15 cellular contexts compared by ENCODE assay signal in genomic region chr19:35408284-35409171, GRCh38. TPM values are rescaled to one million over a fixed set of nuclear protein-coding genes. Genes with fewer than 3 reads are reported as not detected.
A peak's percentile ranks its signal among the peaks of the same experiment; 100 is the strongest.
DNase-seq lines count a peak whose midpoint lies in the region; ATAC-seq and TF ChIP-seq lines count a peak whose summit lies in the region.
"Had no signal": no experiment of that assay in that cellular context is flagged by ENCODE, and none has a peak within 500 bp of the region (broad histone marks: within the 10 kb centered on the region; RNA-seq: fewer than 3 reads in every experiment).

No MANE protein-coding gene starts in this region.

- H3K27ac ChIP-seq in CD8-positive, alpha-beta memory T cell (ENCODE audit: low read depth, low read length) = no peak overlapping the region

- peak; percentile 69 for ATAC-seq in GM18907 (IDR thresholded peaks at IDR 0.05; ENCODE audit: unreplicated experiment)
- ATAC-seq in GM21737 (IDR thresholded peaks at IDR 0.05; ENCODE audit: unreplicated experiment) = peak; percentile 66
- peak; percentile 68 for ATAC-seq in HG03460 (IDR thresholded peaks at IDR 0.05; ENCODE audit: unreplicated experiment)
- ATAC-seq in stimulated activated naive B cell treated with anti-CD40 and anti-IgM and Interleukin-4, amounts not matched to agents 10 μg/mL and 1 μg/mL and 100 μg/mL, for 72 hours (replicated peaks) = peak; percentile 92 to 96
- ATAC-seq: right cardiac atrium had no signal

- peak overlapping the region in 1 of 2 donors; percentile 44 for H3K4me3 Mint-ChIP-seq in stimulated activated naive B cell treated with anti-CD40 and anti-IgM and Interleukin-4, amounts not matched to agents 10 μg/mL and 1 μg/mL and 100 μg/mL, for 72 hours
- no peak overlapping the region for H3K4me3 Mint-ChIP-seq in CD8-positive, alpha-beta memory T cell

- POLR2A ChIA-PET in HEK293T (lab: Yijun Ruan, JAX) = interaction anchor here (0.8 kb wide), 1 partner anchor 102 kb away, joined by 3 read pairs; no protein-coding TSS in a partner anchor
- POLR2A ChIA-PET in CD8-positive, alpha-beta memory T cell (lab: Charles Lee) = no interaction called here

- H3K4me3 ChIP-seq in CD8-positive, alpha-beta memory T cell (ENCODE audit: low read length) = no peak overlapping the region

- peaks cover 19 to 41% of the 10 kb centered on the region in 2 donors for H3K4me1 Mint-ChIP-seq in stimulated activated naive B cell treated with anti-CD40 and anti-IgM and Interleukin-4, amounts not matched to agents 10 μg/mL and 1 μg/mL and 100 μg/mL, for 72 hours
- no peaks in the 10 kb centered on the region for H3K4me1 Mint-ChIP-seq in CD8-positive, alpha-beta memory T cell

- H3K36me3 ChIP-seq in CD8-positive, alpha-beta memory T cell (ENCODE audit: insufficient read depth, low read length) = no peaks in the 10 kb centered on the region

- H3K9me3 Mint-ChIP-seq in stimulated activated naive B cell treated with anti-CD40 and anti-IgM and Interleukin-4, amounts not matched to agents 10 μg/mL and 1 μg/mL and 100 μg/mL, for 72 hours = no peaks in the 10 kb centered on the region
- H3K9me3 Mint-ChIP-seq in CD8-positive, alpha-beta memory T cell = no peaks in the 10 kb centered on the region

- H3K27me3 Mint-ChIP-seq in stimulated activated naive B cell treated with anti-CD40 and anti-IgM and Interleukin-4, amounts not matched to agents 10 μg/mL and 1 μg/mL and 100 μg/mL, for 72 hours = peaks cover 0 to 10% of the 10 kb centered on the region in 2 donors
- peaks cover 5 to 8% of the 10 kb centered on the region in 2 donors for H3K27me3 Mint-ChIP-seq in CD8-positive, alpha-beta memory T cell

- CTCF ChIA-PET in HEK293T (lab: Yijun Ruan, JAX) = interaction anchor here (0.6 kb wide), 1 partner anchor 9 kb away, joined by 3 read pairs; no protein-coding TSS in a partner anchor
- CTCF ChIA-PET in CD8-positive, alpha-beta memory T cell (lab: Charles Lee) = interaction anchor here (0.5 kb wide), 1 partner anchor 601 kb away, joined by 3 read pairs; no protein-coding TSS in a partner anchor

- H3K9me3 ChIP-seq in CD8-positive, alpha-beta memory T cell (ENCODE audit: low read length) = no peaks in the 10 kb centered on the region

- no peaks in the 10 kb centered on the region for H3K36me3 Mint-ChIP-seq in stimulated activated naive B cell treated with anti-CD40 and anti-IgM and Interleukin-4, amounts not matched to agents 10 μg/mL and 1 μg/mL and 100 μg/mL, for 72 hours
- peaks cover 0 to 3% (median 0%) of the 10 kb centered on the region in 3 donors for H3K36me3 Mint-ChIP-seq in CD8-positive, alpha-beta memory T cell

- no peaks in the 10 kb centered on the region for H3K4me1 ChIP-seq in CD8-positive, alpha-beta memory T cell (ENCODE audit: insufficient read depth, low read length)

- DNase-seq in stimulated activated naive B cell treated with anti-CD40 and anti-IgM and Interleukin-4, amounts not matched to agents 10 μg/mL and 1 μg/mL and 100 μg/mL, for 72 hours = peak; percentile 32
- DNase-seq in NCI-H1417 treated with DMSO at 0.1 percent for 48 hours (lab: John Stamatoyannopoulos, UW) (no peak), HEK293T (ENCODE audit: extremely low spot score) (no peak)
- DNase-seq in CD8-positive, alpha-beta memory T cell = no peak
- DNase-seq: activated T-cell treated with anti-CD3 and anti-CD28 coated beads, Interleukin-2, amount 50 U/mL, for 48 hours; Calu3; foreskin melanocyte; NCI-H1105; NCI-H524 treated with DMSO at 0.1 percent for 48 hours; right cardiac atrium had no signal

- H3K27me3 ChIP-seq in CD8-positive, alpha-beta memory T cell (ENCODE audit: insufficient read depth, low read length, poor library complexity, severe bottlenecking) = peaks cover 3% of the 10 kb centered on the region

- H3K27ac Mint-ChIP-seq in stimulated activated naive B cell treated with anti-CD40 and anti-IgM and Interleukin-4, amounts not matched to agents 10 μg/mL and 1 μg/mL and 100 μg/mL, for 72 hours = peak overlapping the region; percentile 11
- H3K27ac Mint-ChIP-seq in CD8-positive, alpha-beta memory T cell = no peak overlapping the region

TF ChIP-seq in HEK293T, 16 proteins besides CTCF, POLR2A, EP300 and RAD21:
- no peak for TF ChIP-seq ELF4 (IDR thresholded peaks at IDR 0.05)
- no peak for TF ChIP-seq SP1 (IDR thresholded peaks at IDR 0.05)
- TF ChIP-seq LEF1 (IDR thresholded peaks at IDR 0.05; ENCODE audit: borderline replicate concordance) = no peak
- TF ChIP-seq, protein P1, sequence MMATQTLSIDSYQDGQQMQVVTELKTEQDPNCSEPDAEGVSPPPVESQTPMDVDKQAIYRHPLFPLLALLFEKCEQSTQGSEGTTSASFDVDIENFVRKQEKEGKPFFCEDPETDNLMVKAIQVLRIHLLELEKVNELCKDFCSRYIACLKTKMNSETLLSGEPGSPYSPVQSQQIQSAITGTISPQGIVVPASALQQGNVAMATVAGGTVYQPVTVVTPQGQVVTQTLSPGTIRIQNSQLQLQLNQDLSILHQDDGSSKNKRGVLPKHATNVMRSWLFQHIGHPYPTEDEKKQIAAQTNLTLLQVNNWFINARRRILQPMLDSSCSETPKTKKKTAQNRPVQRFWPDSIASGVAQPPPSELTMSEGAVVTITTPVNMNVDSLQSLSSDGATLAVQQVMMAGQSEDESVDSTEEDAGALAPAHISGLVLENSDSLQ (IDR thresholded peaks at IDR 0.05) = no peak
- no peak for TF ChIP-seq NFRKB (IDR thresholded peaks at IDR 0.05)
- TF ChIP-seq TARDBP (IDR thresholded peaks at IDR 0.05) = no peak
- TF ChIP-seq HDGF (IDR thresholded peaks at IDR 0.05; ENCODE audit: borderline replicate concordance) = no peak
- no peak for TF ChIP-seq SUZ12 (IDR thresholded peaks at IDR 0.05)
- no peak for TF ChIP-seq ARNT (IDR thresholded peaks at IDR 0.05)
- no peak for TF ChIP-seq CTBP1 (IDR thresholded peaks at IDR 0.05; ENCODE audit: borderline replicate concordance)
- TF ChIP-seq FOXA1 (IDR thresholded peaks at IDR 0.05) = no peak
- no peak for TF ChIP-seq BHLHE40 (IDR thresholded peaks at IDR 0.05; ENCODE audit: borderline replicate concordance)
- no peak for TF ChIP-seq ZNF384 (IDR thresholded peaks at IDR 0.05)
- no peak for TF ChIP-seq FOXK2 (IDR thresholded peaks at IDR 0.05)
- no peak for TF ChIP-seq FOXM1 (IDR thresholded peaks at IDR 0.05; ENCODE audit: borderline replicate concordance)
- TF ChIP-seq L3MBTL2 (conservative IDR thresholded peaks at IDR 0.05) = no peak

RNA-seq across cellular contexts. Expression of gene GPR42, which starts 37.7 kb away (rescaled TPM):
- total RNA-seq in CD8-positive, alpha-beta memory T cell = not detected
- not detected for polyA plus RNA-seq in CD8-positive, alpha-beta memory T cell
- total RNA-seq: astrocyte, Calu3, right cardiac atrium had no signal
- polyA plus RNA-seq: keratinocyte, right cardiac atrium had no signal

RNA-seq across cellular contexts. Expression of gene FFAR2, which starts 39.5 kb away (rescaled TPM):
- total RNA-seq in CD8-positive, alpha-beta memory T cell = not detected
- polyA plus RNA-seq in CD8-positive, alpha-beta memory T cell = not detected
- total RNA-seq: astrocyte, Calu3 had no signal
- polyA plus RNA-seq: keratinocyte had no signal

RNA-seq across cellular contexts. Expression of gene FFAR3, which starts 50.3 kb away (rescaled TPM):
- not detected for total RNA-seq in CD8-positive, alpha-beta memory T cell
- polyA plus RNA-seq in CD8-positive, alpha-beta memory T cell = not detected
- total RNA-seq: astrocyte, Calu3 had no signal
- polyA plus RNA-seq: keratinocyte had no signal
